15 cellular contexts compared by ENCODE assay signal in genomic region chr1:15628003-15628402, GRCh38. TPM values are rescaled to one million over a fixed set of nuclear protein-coding genes. Genes with fewer than 3 reads are reported as not detected.
A peak's percentile ranks its signal among the peaks of the same experiment; 100 is the strongest.
DNase-seq lines count a peak whose midpoint lies in the region; ATAC-seq, FAIRE-seq and TF ChIP-seq lines count a peak whose summit lies in the region.
"Had no signal": no experiment of that assay in that cellular context is flagged by ENCODE, and none has a peak within 500 bp of the region (broad histone marks: within the 10 kb centered on the region; RNA-seq: fewer than 3 reads in every experiment).

No MANE protein-coding gene starts in this region.

- ATAC-seq in GM18511 (IDR thresholded peaks at IDR 0.05; ENCODE audit: unreplicated experiment) (peak; percentile 26), GM21619 (IDR thresholded peaks at IDR 0.05; ENCODE audit: unreplicated experiment) (peak; percentile 31), HG03432 (IDR thresholded peaks at IDR 0.05; ENCODE audit: unreplicated experiment) (peak; percentile 25), K562 (peak; percentile 69)
- ATAC-seq: HCT116 had no signal

- H3K9me3 ChIP-seq in K562 (replicated peaks; ENCODE audit: control insufficient read depth, insufficient read depth, low read depth, low read length) (no peaks in the 10 kb centered on the region), tibial nerve (no peaks in the 10 kb centered on the region)
- no peaks in the 10 kb centered on the region for H3K9me3 ChIP-seq in CD4-positive, alpha-beta memory T cell (ENCODE audit: control insufficient read depth in 1 of 2, low read length in 2 of 2)
- H3K9me3 ChIP-seq: testis had no signal

- peak in 3 of 4 experiments; percentile 33 to 63 (median 54) for DNase-seq in K562 (ENCODE audit: extremely low read depth in 1 of 4, low spot score in 3 of 4)
- DNase-seq in islet precursor cell, result no peak
- DNase-seq in tibial nerve (ENCODE audit: low spot score in 2 of 2), result no peak
- DNase-seq in NCI-H1930 (lab: John Stamatoyannopoulos, UW), result no peak
- no peak for DNase-seq in CD4-positive, alpha-beta memory T cell
- DNase-seq: activated CD4-positive, alpha-beta T cell treated with anti-CD3 and anti-CD28 coated beads, Interleukin-2, amount 50 U/mL, for 48 hours; immature natural killer cell; SHP77 treated with DMSO at 0.1 percent for 48 hours; testis had no signal

- H3K36me3 ChIP-seq in K562 (ENCODE audit: control insufficient read depth, insufficient read depth, low read length) (peaks cover 77% of the 10 kb centered on the region), tibial nerve (peaks cover 0 to 53% (median 6%) of the 10 kb centered on the region in 3 donors)
- H3K36me3 ChIP-seq in CD4-positive, alpha-beta memory T cell (ENCODE audit: insufficient read depth, low read length), result peaks cover 23% of the 10 kb centered on the region

- H4K20me1 ChIP-seq in K562 (replicated peaks; ENCODE audit: control insufficient read depth, insufficient read depth, low read length), result 0 out of 2 replicates have a peak, but pooled peaks cover 4% of the 10 kb centered on the region

- H3K4me3 ChIP-seq in K562, result no peak overlapping the region
- H3K4me3 ChIP-seq in tibial nerve, result no peak overlapping the region
- no peak overlapping the region for H3K4me3 ChIP-seq in CD4-positive, alpha-beta memory T cell (ENCODE audit: low read length in 2 of 2)
- H3K4me3 ChIP-seq: testis had no signal

- H3K9me1 ChIP-seq in K562 (ENCODE audit: control insufficient read depth, insufficient read depth, low read length), result peaks cover 3% of the 10 kb centered on the region

- peaks cover 17 to 35% (median 26%) of the 10 kb centered on the region in 4 donors for H3K4me1 Mint-ChIP-seq in CD4-positive, alpha-beta memory T cell
- H3K4me1 Mint-ChIP-seq: neural crest cell had no signal

- 29% methylated on average over 1 of the region's 1 CpG for WGBS in K562 (ENCODE audit: insufficient coverage, low coverage, missing lambda C conversion rate)
- 63 to 65% methylated on average over 1 of the region's 1 CpG for WGBS in tibial nerve, 2 donors

- CTCF ChIA-PET in K562 (lab: Yijun Ruan, JAX; ENCODE audit: low intra/inter-chr PET ratio), result no interaction called here
- CTCF ChIA-PET in CD4-positive, alpha-beta memory T cell (lab: Charles Lee; ENCODE audit: partially characterized antibody), result no interaction called here

- TF ChIP-seq EP300 in K562 (IDR thresholded peaks at IDR 0.05; ENCODE audit: low read length) (peak; percentile 74; the same call in 1 of the 2 replicates), tibial nerve (IDR thresholded peaks at IDR 0.05) (no peak)

- no peak overlapping the region for H2AFZ ChIP-seq in K562 (ENCODE audit: low read depth, low read length)

- in situ Hi-C loops in K562 (cut with MboI), result no loop called here

- POLR2A ChIA-PET in K562 (lab: Yijun Ruan, JAX), result interaction anchor here (1.5 to 1.8 kb wide), 2 partner anchors 8 to 48 kb away, joined by 4 to 17 read pairs; no protein-coding TSS in a partner anchor
- POLR2A ChIA-PET in CD4-positive, alpha-beta memory T cell (lab: Charles Lee; ENCODE audit: partially characterized antibody), result interaction anchor here (1.6 kb wide), 1 partner anchor 10 kb away, joined by 4 read pairs; the partner anchor contains the start of gene DDI2

- peak; percentile 70 for FAIRE-seq in K562 (lab: Jason Lieb, UNC)

- peaks cover 45 to 60% of the 10 kb centered on the region in 2 donors for H3K36me3 Mint-ChIP-seq in CD4-positive, alpha-beta memory T cell

- intact Hi-C loops in K562 (cut with micrococcal nuclease), result no loop called here
- intact Hi-C loops in CD4-positive, alpha-beta memory T cell (cut with micrococcal nuclease), result no loop called here

- peak overlapping the region; percentile 45 for H3K4me2 ChIP-seq in K562 (ENCODE audit: insufficient read depth, low read length)

- no peak for TF ChIP-seq RAD21 in K562 (CRISPR knock-in tag; conservative IDR thresholded peaks at IDR 0.05 in 1 of 2, IDR thresholded peaks at IDR 0.05 in 1 of 2)

- BruUV-seq in K562 (replicated peaks; lab: Mats Ljungman, UMichigan), result no TSS peak

- peaks cover 12 to 43% of the 10 kb centered on the region in 2 experiments for H3K4me1 ChIP-seq in K562 (replicated peaks in 1 of 2; ENCODE audit: control insufficient read depth in 2 of 2, insufficient read depth in 2 of 2, low read length in 2 of 2)
- peaks cover 0 to 54% (median 13%) of the 10 kb centered on the region in 4 donors for H3K4me1 ChIP-seq in tibial nerve
- H3K4me1 ChIP-seq in CD4-positive, alpha-beta memory T cell (ENCODE audit: insufficient read depth, low read length), result peaks cover 29% of the 10 kb centered on the region

- TF ChIP-seq POLR2A in K562 (conservative IDR thresholded peaks at IDR 0.05), result no peak
- no peak for TF ChIP-seq POLR2A in tibial nerve (IDR thresholded peaks at IDR 0.05)

- H3K9ac ChIP-seq in K562 (ENCODE audit: insufficient read depth in 1 of 2, low read depth in 2 of 2, low read length in 2 of 2), result peak overlapping the region in 1 of 2 experiments; percentile 66; a peak in 2 of 4 replicates

- peak overlapping the region; percentile 74 for H3K27ac ChIP-seq in K562 (ENCODE audit: extremely low read depth, low read depth, low read length)
- H3K27ac ChIP-seq in tibial nerve, result peak overlapping the region in 2 of 4 donors; percentile 14 to 45
- H3K27ac ChIP-seq in CD4-positive, alpha-beta memory T cell (ENCODE audit: low read depth, low read length), result no peak overlapping the region
- H3K27ac ChIP-seq: epithelial cell of prostate, testis had no signal

- H3K4me3 Mint-ChIP-seq in CD4-positive, alpha-beta memory T cell, result no peak overlapping the region
- H3K4me3 Mint-ChIP-seq: immature natural killer cell, neural crest cell had no signal

- peak overlapping the region in 3 of 7 donors; percentile 14 to 25 (median 15) for H3K27ac Mint-ChIP-seq in CD4-positive, alpha-beta memory T cell

- TF ChIP-seq CTCF in K562 (IDR thresholded peaks at IDR 0.05 in 2 of 3, conservative IDR thresholded peaks at IDR 0.05 in 1 of 3; ENCODE audit: insufficient read depth in 2 of 3, low read depth in 1 of 3, low read length in 3 of 3) (no peak), tibial nerve (IDR thresholded peaks at IDR 0.05) (no peak)

- H3K9me3 Mint-ChIP-seq in CD4-positive, alpha-beta memory T cell, result no peaks in the 10 kb centered on the region
- H3K9me3 Mint-ChIP-seq: immature natural killer cell, neural crest cell had no signal

- peaks cover 74% of the 10 kb centered on the region for H3K79me2 ChIP-seq in K562 (ENCODE audit: control insufficient read depth, insufficient read depth, low read length)

- H3K27me3 ChIP-seq in K562 (ENCODE audit: control insufficient read depth in 2 of 2, insufficient read depth in 2 of 2, low read length in 2 of 2) (no peaks in the 10 kb centered on the region), tibial nerve (no peaks in the 10 kb centered on the region)
- no peaks in the 10 kb centered on the region for H3K27me3 ChIP-seq in CD4-positive, alpha-beta memory T cell (ENCODE audit: insufficient read depth, low read length)
- H3K27me3 ChIP-seq: testis had no signal

- no peaks in the 10 kb centered on the region for H3K27me3 Mint-ChIP-seq in CD4-positive, alpha-beta memory T cell

RNA-seq across cellular contexts. Expression of gene DDI2, which starts 10.7 kb away (rescaled TPM):
- 185 and 291 TPM in 2 replicates for total RNA-seq in K562 (2011; cell fraction: chromatin; rRNA removed; ENCODE audit: low replicate concordance)
- 109 and 114 TPM in 2 replicates for total RNA-seq in K562 (2011; cell fraction: nucleolus; rRNA removed)
- 211 and 265 TPM in 2 replicates for total RNA-seq in K562 (2011; cell fraction: nucleoplasm; rRNA removed)
- total RNA-seq in K562 (2014; rRNA removed) (21.2 and 31.5 TPM in 2 replicates), K562 (2014; rRNA removed; fragmentation: Illumina TruSeq; extraction: Trizol) (29.3 and 31.8 TPM in 2 replicates), K562 (2015; rRNA removed; fragmentation: Illumina TruSeq; extraction: Trizol) (23.6 and 23.9 TPM in 2 replicates), K562 (2021) (48.4 and 50.1 TPM in 2 replicates), tibial nerve (10 to 100 TPM; 41.7 to 79.8 (median 61.8) TPM)
- polyA plus RNA-seq in K562 (2011; rRNA removed) (14.5 and 16.3 TPM in 2 replicates), K562 (2014; fragmentation: Illumina TruSeq; extraction: Trizol) (27.4 and 32.0 TPM in 2 replicates), K562 (2014; fragmentation: Nextera tagmentation; extraction: Ambion mirVana) (1 to 10 TPM; 6.5 to 7.3 TPM), K562 (2014; rRNA removed) (17.1 and 19.1 TPM in 2 replicates)
- polyA plus RNA-seq in K562 (2011; cell fraction: cytosol; rRNA removed), result 8.1 and 10.8 TPM in 2 replicates
- 31.8 and 38.6 TPM in 2 replicates for polyA plus RNA-seq in K562 (2011; cell fraction: nucleus; rRNA removed)
- 11.9 and 18.2 TPM in 2 replicates for polyA plus RNA-seq in K562 (2012)
- polyA minus RNA-seq in K562 (2011; rRNA and poly(A)+ RNA removed), result 65.5 and 71.7 TPM in 2 replicates
- 19.4 and 25.7 TPM in 2 replicates for polyA minus RNA-seq in K562 (2011; cell fraction: cytosol; rRNA and poly(A)+ RNA removed)
- polyA minus RNA-seq in K562 (2011; cell fraction: nucleus; rRNA and poly(A)+ RNA removed), result 76.7 and 116 TPM in 2 replicates
- total RNA-seq in CD4-positive, alpha-beta memory T cell, result 10 to 100 TPM; 46.2 to 47.6 TPM
- 1 to 10 TPM; 1.0 to 5.2 TPM for polyA plus RNA-seq in CD4-positive, alpha-beta memory T cell

RNA-seq across cellular contexts. Expression of gene AGMAT, which starts 43.2 kb away (rescaled TPM):
- not detected in 2 replicates for total RNA-seq in K562 (2011; cell fraction: chromatin; rRNA removed; ENCODE audit: low replicate concordance)
- total RNA-seq in K562 (2011; cell fraction: nucleolus; rRNA removed), result not detected in 2 replicates
- not detected in 2 replicates for total RNA-seq in K562 (2011; cell fraction: nucleoplasm; rRNA removed)
- total RNA-seq in K562 (2014; rRNA removed), result not detected in 2 replicates
- not detected in 2 replicates for total RNA-seq in K562 (2014; rRNA removed; fragmentation: Illumina TruSeq; extraction: Trizol)
- total RNA-seq in K562 (2015; rRNA removed; fragmentation: Illumina TruSeq; extraction: Trizol), result not detected in 2 replicates
- 0.07 TPM in 1 of 2 replicates, not detected in the other for total RNA-seq in K562 (2021)
- polyA plus RNA-seq in K562 (2011; rRNA removed), result not detected in 2 replicates
- not detected in 2 replicates for polyA plus RNA-seq in K562 (2011; cell fraction: cytosol; rRNA removed)
- not detected in 2 replicates for polyA plus RNA-seq in K562 (2011; cell fraction: nucleus; rRNA removed)
- polyA plus RNA-seq in K562 (2012), result 0.04 TPM in 1 of 2 replicates, not detected in the other
- not detected in 2 replicates for polyA plus RNA-seq in K562 (2014; fragmentation: Illumina TruSeq; extraction: Trizol)
- polyA plus RNA-seq in K562 (2014; fragmentation: Nextera tagmentation; extraction: Ambion mirVana), result not detected
- not detected in 2 replicates for polyA plus RNA-seq in K562 (2014; rRNA removed)
- polyA minus RNA-seq in K562 (2011; rRNA and poly(A)+ RNA removed), result not detected in 2 replicates
- 0.29 and 0.64 TPM in 2 replicates for polyA minus RNA-seq in K562 (2011; cell fraction: cytosol; rRNA and poly(A)+ RNA removed)
- polyA minus RNA-seq in K562 (2011; cell fraction: nucleus; rRNA and poly(A)+ RNA removed), result not detected in 2 replicates
- total RNA-seq in tibial nerve, result not detected
- total RNA-seq in CD4-positive, alpha-beta memory T cell, result 1 to 10 TPM; 3.3 to 3.6 TPM
- 1 to 10 TPM; 6.1 to 7.1 TPM for polyA plus RNA-seq in CD4-positive, alpha-beta memory T cell

RNA-seq across cellular contexts. Expression of gene PLEKHM2, which starts 56.1 kb away (rescaled TPM):
- 33.4 and 106 TPM in 2 replicates for total RNA-seq in K562 (2011; cell fraction: chromatin; rRNA removed; ENCODE audit: low replicate concordance)
- total RNA-seq in K562 (2011; cell fraction: nucleolus; rRNA removed), result 69.5 and 71.2 TPM in 2 replicates
- total RNA-seq in K562 (2011; cell fraction: nucleoplasm; rRNA removed), result 36.4 and 44.3 TPM in 2 replicates
- total RNA-seq in K562 (2014; rRNA removed) (28.6 and 36.7 TPM in 2 replicates), K562 (2014; rRNA removed; fragmentation: Illumina TruSeq; extraction: Trizol) (7.8 and 15.6 TPM in 2 replicates), K562 (2015; rRNA removed; fragmentation: Illumina TruSeq; extraction: Trizol) (33.2 and 34.3 TPM in 2 replicates), K562 (2021) (63.7 and 65.3 TPM in 2 replicates), tibial nerve (10 to 100 TPM; 54.0 to 80.4 (median 57.1) TPM)
- polyA plus RNA-seq in K562 (2011; rRNA removed) (34.9 and 54.1 TPM in 2 replicates), K562 (2014; fragmentation: Illumina TruSeq; extraction: Trizol) (35.1 and 47.8 TPM in 2 replicates), K562 (2014; fragmentation: Nextera tagmentation; extraction: Ambion mirVana) (under 1 TPM; 0.27 to 0.78 TPM), K562 (2014; rRNA removed) (41.1 and 42.7 TPM in 2 replicates)
- 50.7 and 63.4 TPM in 2 replicates for polyA plus RNA-seq in K562 (2011; cell fraction: cytosol; rRNA removed)
- 122 and 150 TPM in 2 replicates for polyA plus RNA-seq in K562 (2011; cell fraction: nucleus; rRNA removed)
- polyA plus RNA-seq in K562 (2012), result 43.7 and 66.8 TPM in 2 replicates
- 17.2 and 24.3 TPM in 2 replicates for polyA minus RNA-seq in K562 (2011; rRNA and poly(A)+ RNA removed)
- polyA minus RNA-seq in K562 (2011; cell fraction: cytosol; rRNA and poly(A)+ RNA removed), result 35.5 and 58.1 TPM in 2 replicates
- 17.6 and 24.7 TPM in 2 replicates for polyA minus RNA-seq in K562 (2011; cell fraction: nucleus; rRNA and poly(A)+ RNA removed)
- total RNA-seq in CD4-positive, alpha-beta memory T cell, result 10 to 100 TPM; 53.1 to 59.8 TPM
- polyA plus RNA-seq in CD4-positive, alpha-beta memory T cell, result 1 to 10 TPM; 2.0 to 8.8 TPM

Comparison
In these comparisons a context has a peak if more than half of its experiments do, and no peak if none do; other contexts are left out.
1. DNase-seq: peak in K562 (3 of 4); none in islet precursor cell (single experiment), tibial nerve (0 of 2), NCI-H1930 (0 of 2) and CD4-positive, alpha-beta memory T cell (0 of 5).
2. RNA of gene AGMAT, which starts 43.2 kb away (total RNA-seq): 3.3 to 3.6 TPM in CD4-positive, alpha-beta memory T cell; 0.07 TPM in K562 and not detected in tibial nerve; every median in the first group is over 4 times any median in the second.
3. Peak in every context shown above with its lines, with median percentiles within 50 percentile points of each other: ATAC-seq.